17 cellular contexts compared by ENCODE assay signal in genomic region chr7:155576416-155576815, GRCh38. TPM values are rescaled to one million over a fixed set of nuclear protein-coding genes. Genes with fewer than 3 reads are reported as not detected.
"Had no signal": no experiment of that assay in that cellular context is flagged by ENCODE, and none has a peak within 500 bp of the region (broad histone marks: within the 10 kb centered on the region; RNA-seq: fewer than 3 reads in every experiment).

No MANE protein-coding gene starts in this region.

- H3K27ac ChIP-seq: brain microvascular endothelial cell, heart left ventricle, SK-N-MC, thoracic aorta had no signal

- DNase-seq: activated B cell treated with CpG ODN at 0.5 μM for 24 hours; activated CD4-positive, alpha-beta T cell treated with anti-CD3 and anti-CD28 coated beads, Interleukin-2, amount 50 U/mL, for 4 hours; activated CD8-positive, alpha-beta memory T cell treated with anti-CD3 and anti-CD28 coated beads, Interleukin-2, amount 10 ng/mL, durations not matched to agents 7 days and 5 days; activated gamma-delta T cell treated with Interleukin-2 at 50 U/mL for 16 hours; activated naive CD8-positive, alpha-beta T cell treated with anti-CD3 and anti-CD28 coated beads for 36 hours; activated T-cell treated with anti-CD3 and anti-CD28 coated beads, Interleukin-2, amount 50 U/mL, for 4 hours; brain microvascular endothelial cell; stimulated activated CD4-positive, alpha-beta T cell treated with anti-CD3 and anti-CD28 coated beads, Interleukin-4, amount 100 ng/mL, for 24 hours; stimulated activated naive CD8-positive, alpha-beta T cell treated with anti-CD3 and anti-CD28 coated beads, Interleukin-15, amount 100 ng/mL, for 72 hours had no signal

- H3K27me3 ChIP-seq: brain microvascular endothelial cell had no signal

- ATAC-seq: activated CD8-positive, alpha-beta memory T cell treated with anti-CD3 and anti-CD28 coated beads, Interleukin-2, amount 10 ng/mL, durations not matched to agents 7 days and 5 days; activated T-cell treated with anti-CD3 and anti-CD28 coated beads, Interleukin-2, amount 50 U/mL, for 4 hours; heart left ventricle; stimulated activated naive CD8-positive, alpha-beta T cell treated with anti-CD3 and anti-CD28 coated beads, Interleukin-15, amount 100 ng/mL, for 72 hours had no signal

- H3K9me3 ChIP-seq: heart left ventricle, thoracic aorta had no signal

- H3K4me3 ChIP-seq: heart left ventricle, SK-N-MC, thoracic aorta had no signal

- H3K36me3 ChIP-seq: brain microvascular endothelial cell, heart left ventricle, thoracic aorta had no signal

- H3K4me1 ChIP-seq: heart left ventricle had no signal

RNA-seq across cellular contexts. Expression of gene CNPY1, which starts 30.1 kb away (rescaled TPM):
- total RNA-seq: activated B cell treated with CpG ODN at 0.5 μM for 24 hours; activated CD8-positive, alpha-beta memory T cell treated with anti-CD3 and anti-CD28 coated beads, Interleukin-2, amount 10 ng/mL, durations not matched to agents 7 days and 5 days; activated naive CD8-positive, alpha-beta T cell treated with anti-CD3 and anti-CD28 coated beads for 36 hours; activated T-cell treated with anti-CD3 and anti-CD28 coated beads, Interleukin-2, amount 50 U/mL, for 4 hours; fibroblast of lung; heart left ventricle; lung microvascular endothelial cell; mononuclear cell; omental fat pad; pulmonary artery endothelial cell; thoracic aorta had no signal
